19 cellular contexts compared by ENCODE assay signal in the genomic region with DNA sequence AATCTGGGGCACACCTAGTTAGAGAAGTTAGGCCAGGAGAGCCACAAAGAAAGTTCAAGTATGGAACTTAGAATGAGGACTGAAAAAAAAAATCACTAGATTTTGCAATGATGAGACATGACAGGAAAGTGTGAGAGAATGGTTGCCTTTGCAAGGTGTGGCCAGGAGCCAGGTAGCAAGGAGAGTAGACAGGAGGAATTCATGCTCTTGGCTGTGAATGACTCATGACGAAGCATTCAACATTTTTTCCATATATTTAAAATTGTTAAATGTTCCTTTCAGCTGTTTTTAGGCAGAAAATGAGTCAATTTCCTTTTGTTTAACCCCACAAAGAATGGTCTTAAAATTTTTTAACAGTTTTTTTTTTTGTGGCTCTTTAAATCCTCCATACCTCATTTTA.
DNase-seq lines count a peak whose midpoint lies in the region; TF ChIP-seq lines count a peak whose summit lies in the region.
"Had no signal": no experiment of that assay in that cellular context is flagged by ENCODE, and none has a peak within 500 bp of the region (broad histone marks: within the 10 kb centered on the region; RNA-seq: fewer than 3 reads in every experiment).

No MANE protein-coding gene starts in this region.

- H3K27me3 ChIP-seq in right atrium auricular region, result no peaks in the 10 kb centered on the region
- H3K27me3 ChIP-seq: SJSA1 had no signal

- no TSS peak for BruUV-seq in OCI-LY7 (replicated peaks; lab: Mats Ljungman, UMichigan)

- H2AFZ ChIP-seq in OCI-LY7 (ENCODE audit: low read length), result peak overlapping the region; percentile 16; the same call in 1 of the 2 replicates

- H3K36me3 ChIP-seq in OCI-LY7 (ENCODE audit: insufficient read depth, low read length) (no peaks in the 10 kb centered on the region), right atrium auricular region (no peaks in the 10 kb centered on the region)
- H3K36me3 ChIP-seq: SJSA1, WERI-Rb-1 had no signal

- H3K27ac ChIP-seq in OCI-LY7 (ENCODE audit: low read depth, low read length, poor library complexity, severe bottlenecking) (no peak overlapping the region), right atrium auricular region (no peak overlapping the region)
- H3K27ac ChIP-seq: SJSA1, WERI-Rb-1 had no signal

- no peaks in the 10 kb centered on the region for H3K4me1 ChIP-seq in OCI-LY7 (ENCODE audit: insufficient read depth, low read length, poor library complexity, severe bottlenecking)
- no peaks in the 10 kb centered on the region for H3K4me1 ChIP-seq in right atrium auricular region
- H3K4me1 ChIP-seq: SJSA1 had no signal

- 0 out of 2 replicates have a peak, but pooled peaks cover 3% of the 10 kb centered on the region for H3K9me2 ChIP-seq in OCI-LY7 (ENCODE audit: insufficient read depth, low read length)

- no peak for TF ChIP-seq CTCF in OCI-LY7 (conservative IDR thresholded peaks at IDR 0.05; ENCODE audit: low read length)
- no peak for TF ChIP-seq CTCF in epithelial cell of esophagus (IDR thresholded peaks at IDR 0.05; ENCODE audit: insufficient read depth, low read depth, low read length, missing control alignments)
- TF ChIP-seq CTCF in right atrium auricular region (IDR thresholded peaks at IDR 0.05), result no peak

- intact Hi-C loops in OCI-LY7 (cut with micrococcal nuclease; ENCODE audit: unreplicated experiment), result no loop called here
- intact Hi-C loops in posterior vena cava (cut with DNase I), result no loop called here

- peak; percentile 4 for DNase-seq in stimulated activated CD4-positive, alpha-beta T cell treated with anti-CD3 and anti-CD28 coated beads, Interleukin-1b, Interleukin-23, amount 100 ng/mL, for 48 hours
- DNase-seq in stimulated activated CD4-positive, alpha-beta T cell treated with anti-CD3 and anti-CD28 coated beads, Interleukin-4, amount 100 ng/mL, for 24 hours, result no peak
- DNase-seq in OCI-LY7 (ENCODE audit: low spot score) (no peak), epithelial cell of esophagus (ENCODE audit: low read depth) (peak; percentile 91), posterior vena cava (ENCODE audit: low spot score) (no peak), SIG-M5 treated with dmso at 0.1 percent for 504 hours (lab: John Stamatoyannopoulos, UW; ENCODE audit: unreplicated experiment) (no peak), T-helper 2 cell (no peak), right atrium auricular region (ENCODE audit: low spot score) (no peak)
- DNase-seq: activated CD4-positive, alpha-beta memory T cell treated with anti-CD3 and anti-CD28 coated beads, Interleukin-2, amount 10 ng/mL, durations not matched to agents 7 days and 5 days; activated T-cell treated with anti-CD3 and anti-CD28 coated beads, Interleukin-2, amount 50 U/mL, for 72 hours; caudate nucleus; EL; NCI-H1436; NCI-H2171 treated with DMSO at 0.1 percent for 48 hours; nephron progenitor cell; small intestine; substantia nigra; WERI-Rb-1 had no signal

- H3K4me2 ChIP-seq in OCI-LY7 (ENCODE audit: low read length), result no peak overlapping the region

- no peaks in the 10 kb centered on the region for H3K79me2 ChIP-seq in OCI-LY7 (ENCODE audit: insufficient read depth, low read depth, low read length)

- POLR2A ChIA-PET in OCI-LY7 (lab: Charles Lee), result interaction anchor here (0.7 kb wide), 1 partner anchor 103 kb away, joined by 3 read pairs; no protein-coding TSS in a partner anchor

- H3K4me3 ChIP-seq in OCI-LY7 (ENCODE audit: low read depth, low read length, poor library complexity, severe bottlenecking), result no peak overlapping the region
- no peak overlapping the region for H3K4me3 ChIP-seq in epithelial cell of esophagus (ENCODE audit: low read length)
- no peak overlapping the region for H3K4me3 ChIP-seq in right atrium auricular region
- H3K4me3 ChIP-seq: SJSA1 had no signal

- CTCF ChIA-PET in OCI-LY7 (lab: Charles Lee; ENCODE audit: unreplicated experiment), result no interaction called here

- no peaks in the 10 kb centered on the region for H4K20me1 ChIP-seq in OCI-LY7 (ENCODE audit: insufficient read depth, low read length)

- H3K9me3 ChIP-seq in OCI-LY7 (ENCODE audit: low read length) (0 out of 2 replicates have a peak, but pooled peaks cover 5% of the 10 kb centered on the region), right atrium auricular region (no peaks in the 10 kb centered on the region)
- H3K9me3 ChIP-seq: SJSA1 had no signal

Comparison
In these comparisons a context has a peak if more than half of its experiments do, and no peak if none do; other contexts are left out.
1. DNase-seq: peak in stimulated activated CD4-positive, alpha-beta T cell treated with anti-CD3 and anti-CD28 coated beads, Interleukin-1b, Interleukin-23, amount 100 ng/mL, for 48 hours (single experiment) and epithelial cell of esophagus (single experiment); none in stimulated activated CD4-positive, alpha-beta T cell treated with anti-CD3 and anti-CD28 coated beads, Interleukin-4, amount 100 ng/mL, for 24 hours (single experiment), OCI-LY7 (single experiment), posterior vena cava (single experiment), SIG-M5 treated with dmso at 0.1 percent for 504 hours (single experiment), T-helper 2 cell (0 of 5) and right atrium auricular region (single experiment).